ENCODE assay signal across 9 cellular contexts in the genomic region with DNA sequence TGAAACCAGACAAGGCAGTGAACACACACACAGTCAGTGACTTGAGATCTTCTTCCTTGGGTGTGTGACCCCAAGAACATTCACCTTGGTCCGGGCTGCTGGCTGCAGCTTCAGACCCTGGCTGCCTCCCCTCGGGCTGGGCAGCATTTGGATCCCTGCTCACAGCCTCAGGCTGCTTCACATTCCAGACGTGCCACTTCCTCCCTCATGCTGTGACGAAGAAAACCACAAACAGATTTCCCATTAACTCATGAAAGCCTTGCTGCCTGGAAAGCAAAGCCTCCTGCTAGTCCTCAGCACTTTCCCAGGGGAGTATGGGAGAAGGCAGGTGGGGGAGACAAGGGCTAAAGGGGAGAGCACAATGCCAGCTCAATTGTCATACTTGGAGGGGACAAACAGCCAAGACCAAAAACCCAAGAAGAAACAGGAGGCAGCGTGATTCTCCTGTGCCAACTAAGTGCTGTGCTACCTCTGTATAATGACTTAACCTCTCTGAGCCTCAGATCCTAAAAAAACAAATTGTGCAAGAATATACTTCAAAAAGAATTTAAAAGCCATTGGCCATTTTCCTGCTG.
DNase-seq lines count a peak whose midpoint lies in the region; ATAC-seq, FAIRE-seq and TF ChIP-seq lines count a peak whose summit lies in the region.
"Had no signal": no experiment of that assay in that cellular context is flagged by ENCODE, and none has a peak within 500 bp of the region (broad histone marks: within the 10 kb centered on the region; RNA-seq: fewer than 3 reads in every experiment).

No MANE protein-coding gene starts in this region.

- H3K27me3 ChIP-seq in ACC112 (ENCODE audit: insufficient read depth, low read length) (peaks cover 4% of the 10 kb centered on the region; the same call in 1 of the 2 replicates), HUES6 (ENCODE audit: control insufficient read depth, insufficient read depth, low read length) (no peaks in the 10 kb centered on the region), K562 (ENCODE audit: control insufficient read depth in 2 of 2, insufficient read depth in 2 of 2, low read length in 2 of 2) (no peaks in the 10 kb centered on the region), kidney epithelial cell (ENCODE audit: control insufficient read depth, insufficient read depth, low read length) (no peaks in the 10 kb centered on the region), transverse colon (peaks cover 7% of the 10 kb centered on the region)

- H2AFZ ChIP-seq in ACC112 (ENCODE audit: low read length, unreplicated experiment) = peak overlapping the region; percentile 83
- no peak overlapping the region for H2AFZ ChIP-seq in K562 (ENCODE audit: low read depth, low read length)

- H3K4me3 ChIP-seq in ACC112 (ENCODE audit: low read depth, low read length) (peak overlapping the region; percentile 36; the same call in 1 of the 2 replicates), HUES6 (ENCODE audit: low read depth, low read length) (peak overlapping the region; percentile 8), K562 (no peak overlapping the region), kidney epithelial cell (ENCODE audit: low read depth, low read length) (no peak overlapping the region), transverse colon (no peak overlapping the region)

- H3K27ac ChIP-seq in ACC112 (ENCODE audit: low read depth, low read length) = peak overlapping the region; percentile 31; the same call in 1 of the 2 replicates
- peak overlapping the region; percentile 71; the same call in 1 of the 2 replicates for H3K27ac ChIP-seq in HUES6 (ENCODE audit: low read depth, low read length)
- no peak overlapping the region for H3K27ac ChIP-seq in K562 (ENCODE audit: extremely low read depth, low read depth, low read length)
- H3K27ac ChIP-seq in transverse colon = no peak overlapping the region

- no peaks in the 10 kb centered on the region for H3K9me1 ChIP-seq in K562 (ENCODE audit: control insufficient read depth, insufficient read depth, low read length)

- no peak overlapping the region for H3K4me2 ChIP-seq in K562 (ENCODE audit: insufficient read depth, low read length)

- TF ChIP-seq EP300 in K562 (IDR thresholded peaks at IDR 0.05; ENCODE audit: low read length) (no peak), transverse colon (IDR thresholded peaks at IDR 0.05; ENCODE audit: low read depth) (no peak)

- H3K79me2 ChIP-seq in ACC112 (ENCODE audit: control insufficient read depth, insufficient read depth, low read length, unreplicated experiment) (no peaks in the 10 kb centered on the region), K562 (ENCODE audit: control insufficient read depth, insufficient read depth, low read length) (no peaks in the 10 kb centered on the region)

- no peak for FAIRE-seq in K562 (lab: Jason Lieb, UNC)

- TF ChIP-seq CTCF in K562 (IDR thresholded peaks at IDR 0.05 in 2 of 3, conservative IDR thresholded peaks at IDR 0.05 in 1 of 3; ENCODE audit: insufficient read depth in 2 of 3, low read depth in 1 of 3, low read length in 3 of 3) = no peak
- TF ChIP-seq CTCF in kidney epithelial cell (IDR thresholded peaks at IDR 0.05; ENCODE audit: insufficient read depth, low read length, poor library complexity, severe bottlenecking) = no peak
- no peak for TF ChIP-seq CTCF in transverse colon (IDR thresholded peaks at IDR 0.05)

- no peak for DNase-seq in K562 (ENCODE audit: extremely low read depth in 1 of 4, low spot score in 3 of 4)
- DNase-seq in kidney epithelial cell (ENCODE audit: low read depth) = peak; percentile 94
- no peak for DNase-seq in transverse colon
- DNase-seq in NCI-H146 treated with DMSO at 0.1 percent for 48 hours (lab: John Stamatoyannopoulos, UW; ENCODE audit: unreplicated experiment) = no peak
- DNase-seq: T-helper 2 cell had no signal

- BruUV-seq in K562 (replicated peaks; lab: Mats Ljungman, UMichigan) = no TSS peak

- POLR2A ChIA-PET in K562 (lab: Yijun Ruan, JAX) = no interaction called here

- in situ Hi-C loops in K562 (cut with MboI) (no loop called here), transverse colon (cut with MboI; ENCODE audit: low pct_ligation_motif_present in 1 of 4, low pct_unique_long_range_greater_than_20kb in 1 of 4, low sequenced_read_pairs in 3 of 4) (loop anchor here in 2 of 4 donors (25.0 kb wide), 2 partner anchors 402 to 498 kb away; no protein-coding TSS in a partner anchor)

- H3K9me3 ChIP-seq in HUES6 (ENCODE audit: control insufficient read depth, insufficient read depth, low read depth, low read length) = peaks cover 7% of the 10 kb centered on the region
- H3K9me3 ChIP-seq in K562 (replicated peaks; ENCODE audit: control insufficient read depth, insufficient read depth, low read depth, low read length) = no peaks in the 10 kb centered on the region
- H3K9me3 ChIP-seq in transverse colon = no peaks in the 10 kb centered on the region

- CTCF ChIA-PET in K562 (lab: Yijun Ruan, JAX; ENCODE audit: low intra/inter-chr PET ratio) = no interaction called here

- H3K9ac ChIP-seq in HUES6 (ENCODE audit: low read length) (peak overlapping the region; percentile 63), K562 (ENCODE audit: insufficient read depth in 1 of 2, low read depth in 2 of 2, low read length in 2 of 2) (no peak overlapping the region)

- TF ChIP-seq RAD21 in K562 (CRISPR knock-in tag; conservative IDR thresholded peaks at IDR 0.05 in 1 of 2, IDR thresholded peaks at IDR 0.05 in 1 of 2) = no peak

- no peak for TF ChIP-seq POLR2A in K562 (conservative IDR thresholded peaks at IDR 0.05)
- no peak for TF ChIP-seq POLR2A in transverse colon (IDR thresholded peaks at IDR 0.05)

- no peaks in the 10 kb centered on the region for H4K20me1 ChIP-seq in K562 (replicated peaks; ENCODE audit: control insufficient read depth, insufficient read depth, low read length)

- peaks cover 5% of the 10 kb centered on the region for H3K4me1 ChIP-seq in ACC112 (ENCODE audit: control insufficient read depth, insufficient read depth, low read length, unreplicated experiment)
- peaks cover 26% of the 10 kb centered on the region for H3K4me1 ChIP-seq in HUES6 (ENCODE audit: control insufficient read depth, insufficient read depth, low read length)
- no peaks in the 10 kb centered on the region for H3K4me1 ChIP-seq in K562 (replicated peaks in 1 of 2; ENCODE audit: control insufficient read depth in 2 of 2, insufficient read depth in 2 of 2, low read length in 2 of 2)
- peaks cover 0 to 4% (median 0%) of the 10 kb centered on the region in 4 donors for H3K4me1 ChIP-seq in transverse colon

- WGBS in K562 (ENCODE audit: insufficient coverage, low coverage, missing lambda C conversion rate) = 6% methylated on average over 5 of the region's 5 CpGs
- WGBS in transverse colon (ENCODE audit: low coverage in 1 of 2), 2 donors = 8 to 18% methylated on average over 2 to 5 of the region's 5 CpGs

- intact Hi-C loops in K562 (cut with micrococcal nuclease) (loop anchor here (10.0 kb wide), 2 partner anchors 409 to 511 kb away; no protein-coding TSS in a partner anchor), transverse colon (cut with DNase I; ENCODE audit: low total_unique reads) (no loop called here)

- no peaks in the 10 kb centered on the region for H3K36me3 ChIP-seq in ACC112 (ENCODE audit: insufficient read depth, low read length)
- no peaks in the 10 kb centered on the region for H3K36me3 ChIP-seq in HUES6 (ENCODE audit: control insufficient read depth, insufficient read depth, low read length)
- no peaks in the 10 kb centered on the region for H3K36me3 ChIP-seq in K562 (ENCODE audit: control insufficient read depth, insufficient read depth, low read length)
- no peaks in the 10 kb centered on the region for H3K36me3 ChIP-seq in kidney epithelial cell (ENCODE audit: control insufficient read depth, insufficient read depth, low read length)
- no peaks in the 10 kb centered on the region for H3K36me3 ChIP-seq in transverse colon

- ATAC-seq in K562 (no peak), HG03571 (IDR thresholded peaks at IDR 0.05; ENCODE audit: unreplicated experiment) (no peak), HG02852 (IDR thresholded peaks at IDR 0.05; ENCODE audit: unreplicated experiment) (no peak)

TF ChIP-seq in K562, 482 proteins besides CTCF, POLR2A, EP300 and RAD21:
- TF ChIP-seq RBM25 (IDR thresholded peaks at IDR 0.05; ENCODE audit: low read depth, low read length, severe bottlenecking) = peak; percentile 88
- no peak for TF ChIP-seq HLTF (IDR thresholded peaks at IDR 0.05)
- TF ChIP-seq BCOR (IDR thresholded peaks at IDR 0.05) = peak; percentile 50; the same call in 1 of the 2 replicates
- peak; percentile 68 for TF ChIP-seq ZFP36 (IDR thresholded peaks at IDR 0.05; ENCODE audit: low read depth, low read length, partially characterized antibody)

Comparison
In these comparisons a context has a peak if more than half of its experiments do, and no peak if none do; other contexts are left out.
1. H3K27ac ChIP-seq: peak in ACC112 (single experiment) and HUES6 (single experiment); none in K562 (single experiment) and transverse colon (0 of 4).
2. H3K4me3 ChIP-seq: peak in ACC112 (single experiment) and HUES6 (single experiment); none in K562 (single experiment), kidney epithelial cell (single experiment) and transverse colon (0 of 4).